31 cellular contexts compared by ENCODE assay signal in the genomic region with DNA sequence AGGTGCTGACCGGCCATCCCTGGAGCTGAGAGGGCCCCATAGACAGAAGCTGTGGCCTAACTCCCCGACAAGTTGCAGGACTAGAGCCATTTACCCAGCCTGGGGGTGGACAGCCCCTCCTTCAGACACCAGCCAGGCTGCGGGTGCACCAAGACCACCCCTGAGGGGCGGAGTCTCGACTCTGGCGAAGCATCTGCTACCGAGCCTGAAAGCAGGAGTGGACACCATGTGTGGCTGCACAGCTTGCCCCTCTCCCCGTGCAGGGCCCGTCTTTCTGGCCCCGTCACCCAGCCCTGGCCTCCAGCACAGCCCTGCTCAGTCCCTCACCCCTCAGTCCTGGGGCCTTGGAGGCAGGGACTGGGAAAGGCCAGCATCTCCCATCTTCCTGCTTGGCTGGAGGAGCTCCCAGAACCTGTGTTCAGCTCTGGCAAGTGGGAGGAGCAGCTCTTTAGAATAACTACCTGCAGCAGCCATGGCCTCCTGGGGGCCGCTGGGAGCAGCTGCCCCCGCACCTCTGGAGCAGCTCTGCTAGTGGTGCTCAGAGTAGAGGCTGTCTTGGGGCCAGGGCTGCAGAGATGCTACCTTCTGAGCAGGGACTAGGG.
"Had no signal": no experiment of that assay in that cellular context is flagged by ENCODE, and none has a peak within 500 bp of the region (broad histone marks: within the 10 kb centered on the region; RNA-seq: fewer than 3 reads in every experiment).

No MANE protein-coding gene starts in this region.

- ATAC-seq: activated CD4-positive, CD25-positive, alpha-beta regulatory T cell treated with anti-CD3 and anti-CD28 coated beads, Interleukin-2, amount 50 U/mL, for 24 hours; activated CD8-positive, alpha-beta T cell treated with anti-CD3 and anti-CD28 coated beads for 36 hours; activated naive CD8-positive, alpha-beta T cell treated with anti-CD3 and anti-CD28 coated beads, Interleukin-2, amount 50 U/mL, for 24 hours; activated T-cell treated with anti-CD3 and anti-CD28 coated beads, Interleukin-2, amount 50 U/mL, for 4 hours; activated T-helper 17 cell treated with anti-CD3 and anti-CD28 coated beads, Interleukin-2, amount 50 U/mL, for 72 hours; body of pancreas; gastroesophageal sphincter; T-helper 17 cell had no signal

- H3K4me1 Mint-ChIP-seq: activated T-helper 17 cell treated with anti-CD3 and anti-CD28 coated beads, Interleukin-2, amount 50 U/mL, for 72 hours had no signal

- H3K27ac Mint-ChIP-seq: activated B cell treated with CpG ODN at 0.5 μM for 24 hours; activated CD8-positive, alpha-beta T cell treated with anti-CD3 and anti-CD28 coated beads for 36 hours; activated naive CD4-positive, alpha-beta T cell treated with anti-CD3 and anti-CD28 coated beads for 36 hours; activated naive CD4-positive, alpha-beta T cell treated with anti-CD3 and anti-CD28 coated beads, Interleukin-2, amount 50 U/mL, for 24 hours; activated naive CD8-positive, alpha-beta T cell treated with anti-CD3 and anti-CD28 coated beads for 36 hours; activated naive CD8-positive, alpha-beta T cell treated with anti-CD3 and anti-CD28 coated beads, Interleukin-2, amount 50 U/mL, for 24 hours; activated T-helper 17 cell treated with anti-CD3 and anti-CD28 coated beads, Interleukin-2, amount 50 U/mL, for 72 hours; T-helper 2 cell treated with Interferon-gamma antibody and Interleukin-4, amounts not matched to agents 5 μg/mL and 100 μg/mL, for 36 hours had no signal

- DNase-seq: activated B cell treated with CpG ODN at 0.5 μM for 24 hours; activated CD4-positive, alpha-beta T cell treated with anti-CD3 and anti-CD28 coated beads for 48 hours; activated CD4-positive, alpha-beta T cell treated with anti-CD3 and anti-CD28 coated beads, Interleukin-2, amount 50 U/mL, for 1 hour; activated CD4-positive, alpha-beta T cell treated with anti-CD3 and anti-CD28 coated beads, Interleukin-2, amount 50 U/mL, for 48 hours; activated CD8-positive, alpha-beta memory T cell treated with anti-CD3 and anti-CD28 coated beads for 24 hours; activated CD8-positive, alpha-beta T cell treated with anti-CD3 and anti-CD28 coated beads for 36 hours; activated effector memory CD4-positive, alpha-beta T cell treated with Interleukin-2 at 50 U/mL for 16 hours; activated naive CD4-positive, alpha-beta T cell treated with anti-CD3 and anti-CD28 coated beads for 36 hours; activated naive CD8-positive, alpha-beta T cell treated with anti-CD3 and anti-CD28 coated beads for 36 hours; activated naive CD8-positive, alpha-beta T cell treated with anti-CD3 and anti-CD28 coated beads, Interleukin-2, amount 50 U/mL, for 24 hours; activated T-cell treated with anti-CD3 and anti-CD28 coated beads, Interleukin-2, amount 50 U/mL, for 4 hours; adrenal gland; amygdala; aorta; body of pancreas; central memory CD4-positive, alpha-beta T cell; cerebellar nuclear complex; colonic mucosa; effector CD8-positive, alpha-beta T cell; esophagus squamous epithelium; foreskin melanocyte; T-helper 1 cell; T-helper 17 cell; T1000; WERI-Rb-1 had no signal

- H3K4me3 ChIP-seq: adrenal gland, body of pancreas, colonic mucosa, esophagus squamous epithelium, gastroesophageal sphincter had no signal

- H3K4me3 Mint-ChIP-seq: activated B cell treated with CpG ODN at 0.5 μM for 24 hours; activated CD8-positive, alpha-beta T cell treated with anti-CD3 and anti-CD28 coated beads for 36 hours; activated naive CD4-positive, alpha-beta T cell treated with anti-CD3 and anti-CD28 coated beads for 36 hours; activated naive CD4-positive, alpha-beta T cell treated with anti-CD3 and anti-CD28 coated beads, Interleukin-2, amount 50 U/mL, for 24 hours; activated naive CD8-positive, alpha-beta T cell treated with anti-CD3 and anti-CD28 coated beads for 36 hours; activated naive CD8-positive, alpha-beta T cell treated with anti-CD3 and anti-CD28 coated beads, Interleukin-2, amount 50 U/mL, for 24 hours; activated T-cell treated with anti-CD3 and anti-CD28 coated beads, Interleukin-2, amount 50 U/mL, for 4 hours; activated T-helper 17 cell treated with anti-CD3 and anti-CD28 coated beads, Interleukin-2, amount 50 U/mL, for 72 hours; T-helper 17 cell; T-helper 2 cell treated with Interferon-gamma antibody and Interleukin-4, amounts not matched to agents 5 μg/mL and 100 μg/mL, for 36 hours had no signal

- H3K4me1 ChIP-seq: body of pancreas, colonic mucosa had no signal

- H3K9me3 Mint-ChIP-seq: activated B cell treated with CpG ODN at 0.5 μM for 24 hours; activated CD8-positive, alpha-beta T cell treated with anti-CD3 and anti-CD28 coated beads for 36 hours; activated naive CD4-positive, alpha-beta T cell treated with anti-CD3 and anti-CD28 coated beads for 36 hours; activated naive CD4-positive, alpha-beta T cell treated with anti-CD3 and anti-CD28 coated beads, Interleukin-2, amount 50 U/mL, for 24 hours; activated naive CD8-positive, alpha-beta T cell treated with anti-CD3 and anti-CD28 coated beads for 36 hours; activated naive CD8-positive, alpha-beta T cell treated with anti-CD3 and anti-CD28 coated beads, Interleukin-2, amount 50 U/mL, for 24 hours; activated T-cell treated with anti-CD3 and anti-CD28 coated beads, Interleukin-2, amount 50 U/mL, for 4 hours; activated T-helper 17 cell treated with anti-CD3 and anti-CD28 coated beads, Interleukin-2, amount 50 U/mL, for 72 hours; T-helper 2 cell treated with Interferon-gamma antibody and Interleukin-4, amounts not matched to agents 5 μg/mL and 100 μg/mL, for 36 hours had no signal

- H3K27ac ChIP-seq: adrenal gland, body of pancreas, colonic mucosa, epithelial cell of prostate, esophagus squamous epithelium, gastroesophageal sphincter, WERI-Rb-1 had no signal

- H3K9me3 ChIP-seq: adrenal gland, body of pancreas, colonic mucosa, esophagus squamous epithelium, gastroesophageal sphincter had no signal

- H3K36me3 ChIP-seq: adrenal gland, colonic mucosa, esophagus squamous epithelium, gastroesophageal sphincter, WERI-Rb-1 had no signal

- H3K36me3 Mint-ChIP-seq: activated naive CD4-positive, alpha-beta T cell treated with anti-CD3 and anti-CD28 coated beads, Interleukin-2, amount 50 U/mL, for 24 hours; activated naive CD8-positive, alpha-beta T cell treated with anti-CD3 and anti-CD28 coated beads for 36 hours had no signal

- H3K27me3 ChIP-seq: adrenal gland, body of pancreas, colonic mucosa, gastroesophageal sphincter had no signal
